10 cellular contexts compared by ENCODE assay signal in genomic region chr12:116673713-116674112, GRCh38.
DNase-seq lines count a peak whose midpoint lies in the region; ATAC-seq, FAIRE-seq and TF ChIP-seq lines count a peak whose summit lies in the region.
"Had no signal": no experiment of that assay in that cellular context is flagged by ENCODE, and none has a peak within 500 bp of the region (broad histone marks: within the 10 kb centered on the region; RNA-seq: fewer than 3 reads in every experiment).

No MANE protein-coding gene starts in this region.

- peak; percentile 38 for DNase-seq in DMS53 (lab: John Stamatoyannopoulos, UW)
- no peak for DNase-seq in DMS53 treated with DMSO at 0.1 percent for 48 hours (lab: John Stamatoyannopoulos, UW; ENCODE audit: unreplicated experiment)
- DNase-seq in RWPE2 (ENCODE audit: low spot score), result no peak
- no peak for DNase-seq in left colon
- DNase-seq in spleen, result no peak
- DNase-seq in Right ventricle myocardium inferior (ENCODE audit: missing footprints), result no peak
- no peak for DNase-seq in HTR-8/SVneo (ENCODE audit: insufficient read length, low spot score)
- DNase-seq: mesenchymal stem cell; stimulated activated CD4-positive, alpha-beta T cell treated with anti-CD3 and anti-CD28 coated beads, Interleukin-12 subunit alpha, Interleukin-12 subunit beta, amount 100 ng/mL, for 4 hours had no signal

- no peaks in the 10 kb centered on the region for H3K36me3 ChIP-seq in RWPE2 (ENCODE audit: low read depth)
- H3K36me3 ChIP-seq in spleen, result no peaks in the 10 kb centered on the region

- H3K4me1 ChIP-seq in RWPE2 (ENCODE audit: insufficient read depth, poor library complexity, severe bottlenecking) (no peaks in the 10 kb centered on the region), spleen (peaks cover 24 to 67% (median 42%) of the 10 kb centered on the region in 6 donors)

- ATAC-seq in GM21423 (IDR thresholded peaks at IDR 0.05; ENCODE audit: unreplicated experiment) (peak; percentile 5), RWPE2 (ENCODE audit: low read depth) (no peak), left colon (peak; percentile 78), Right ventricle myocardium inferior (no peak)

- peak; percentile 25 for TF ChIP-seq CTCF in RWPE2 (IDR thresholded peaks at IDR 0.05; ENCODE audit: poor library complexity, severe bottlenecking)
- no peak for TF ChIP-seq CTCF in spleen (IDR thresholded peaks at IDR 0.05 in 8 of 11, conservative IDR thresholded peaks at IDR 0.05 in 3 of 11)

- no peak for TF ChIP-seq POLR2A in spleen (IDR thresholded peaks at IDR 0.05)

- H3K27me3 ChIP-seq in RWPE2 (ENCODE audit: insufficient read depth, poor library complexity, severe bottlenecking), result no peaks in the 10 kb centered on the region
- H3K27me3 ChIP-seq in spleen (replicated peaks in 1 of 7), result no peaks in the 10 kb centered on the region

- H3K9me3 ChIP-seq in RWPE2 (ENCODE audit: severe bottlenecking) (no peaks in the 10 kb centered on the region), spleen (no peaks in the 10 kb centered on the region)

- FAIRE-seq in HTR-8/SVneo (lab: Jason Lieb, UNC), result no peak

- intact Hi-C loops in left colon (cut with DNase I, micrococcal nuclease) (no loop called here), spleen (cut with DNase I; ENCODE audit: low total_unique reads) (loop anchor here (10.0 kb wide), 1 partner anchor 399 kb away; the partner anchor contains the start of gene MED13L), Right ventricle myocardium inferior (cut with DNase I) (no loop called here)

- H3K4me3 ChIP-seq in RWPE2 (ENCODE audit: severe bottlenecking) (no peak overlapping the region), spleen (no peak overlapping the region)

- H3K27ac ChIP-seq in RWPE2 (ENCODE audit: poor library complexity, severe bottlenecking), result no peak overlapping the region
- H3K27ac ChIP-seq in spleen, result peak overlapping the region in 2 of 8 donors; percentile 32 to 45

- WGBS in spleen, 5 donors, result 67 to 74% (median 70%) methylated on average over 7 of the region's 7 CpGs

Comparison
In these comparisons a context has a peak if more than half of its experiments do, and no peak if none do; other contexts are left out.
1. ATAC-seq: peak in GM21423 (single experiment) and left colon (single experiment); none in RWPE2 (single experiment) and Right ventricle myocardium inferior (single experiment).